ENCODE assay signal across 1 cellular context in genomic region chr15:56251315-56252091, GRCh38.
TF ChIP-seq lines count a peak whose summit lies in the region.

No MANE protein-coding gene starts in this region.

TF ChIP-seq in K562, 482 proteins besides CTCF, POLR2A, EP300 and RAD21 (continued from another document and continues in another):
- TF ChIP-seq MYC (IDR thresholded peaks at IDR 0.05; ENCODE audit: low read depth, low read length) (peak; percentile 13; the same call in 1 of the 2 replicates), MYC (CRISPR knock-in tag; IDR thresholded peaks at IDR 0.05; ENCODE audit: borderline replicate concordance, low read depth) (no peak), CBFB (CRISPR knock-in tag; IDR thresholded peaks at IDR 0.05) (no peak), NFE2 (IDR thresholded peaks at IDR 0.05; ENCODE audit: low read depth) (peak; percentile 96), CGGBP1 (CRISPR knock-in tag; IDR thresholded peaks at IDR 0.05) (no peak), NFE2L1 (tag; IDR thresholded peaks at IDR 0.05; ENCODE audit: borderline replicate concordance, low read depth) (peak; percentile 27; the same call in 1 of the 2 replicates), KDM1A (IDR thresholded peaks at IDR 0.05) (peak; percentile 86 to 92), ARID3A (IDR thresholded peaks at IDR 0.05; ENCODE audit: borderline replicate concordance, low read depth, low read length) (peak; percentile 61; the same call in 1 of the 2 replicates), FOXK2 (conservative IDR thresholded peaks at IDR 0.05 in 1 of 2, IDR thresholded peaks at IDR 0.05 in 1 of 2; ENCODE audit: low read depth in 2 of 2) (peak; percentile 89), EWSR1 (IDR thresholded peaks at IDR 0.05; ENCODE audit: borderline replicate concordance, low read depth, partially characterized antibody) (no peak), TAL1 (IDR thresholded peaks at IDR 0.05) (peak; percentile 62), USF2 (CRISPR knock-in tag; IDR thresholded peaks at IDR 0.05) (no peak), FOSL1 (tag; conservative IDR thresholded peaks at IDR 0.05) (peak; percentile 81), MEIS2 (IDR thresholded peaks at IDR 0.05; ENCODE audit: partially characterized antibody) (peak; percentile 98), PHF21A (IDR thresholded peaks at IDR 0.05; ENCODE audit: borderline replicate concordance, low read depth) (peak; percentile 37; the same call in 1 of the 2 replicates), MTA2 (IDR thresholded peaks at IDR 0.05; ENCODE audit: low read depth) (peak; percentile 48; the same call in 1 of the 2 replicates), HMGN3 (IDR thresholded peaks at IDR 0.05; ENCODE audit: borderline replicate concordance, extremely low read depth, insufficient read length, low read depth, low read length) (peak; percentile 50), ZNF699 (CRISPR knock-in tag; IDR thresholded peaks at IDR 0.05; ENCODE audit: insufficient replicate concordance) (no peak), E2F1 (CRISPR knock-in tag; IDR thresholded peaks at IDR 0.05) (no peak), YY1 (IDR thresholded peaks at IDR 0.05; ENCODE audit: borderline replicate concordance in 1 of 3, control insufficient read depth in 1 of 3, extremely low read depth in 1 of 3, insufficient read depth in 3 of 3, insufficient read length in 1 of 3, insufficient replicate concordance in 2 of 3, low read depth in 1 of 3, low read length in 2 of 3) (no peak), ATF7 (IDR thresholded peaks at IDR 0.05) (peak; percentile 59; the same call in 1 of the 2 replicates), ZBTB2 (IDR thresholded peaks at IDR 0.05) (peak; percentile 63; the same call in 1 of the 2 replicates), CTCFL (IDR thresholded peaks at IDR 0.05; ENCODE audit: borderline replicate concordance, insufficient read depth, low read depth, low read length, poor library complexity, severe bottlenecking) (no peak), SOX6 (IDR thresholded peaks at IDR 0.05) (peak; percentile 90), RCOR1 (IDR thresholded peaks at IDR 0.05; ENCODE audit: borderline replicate concordance in 1 of 2, low read depth in 2 of 2, low read length in 2 of 2) (peak; percentile 33 to 96; a peak in 3 of 4 replicates), TBL1XR1 (IDR thresholded peaks at IDR 0.05; ENCODE audit: low read length in 2 of 2) (peak in 1 of 2 experiments; percentile 86; a peak in 2 of 4 replicates), ZBED1 (IDR thresholded peaks at IDR 0.05) (no peak), ATF6 (CRISPR knock-in tag; IDR thresholded peaks at IDR 0.05) (no peak), ELF1 (tag; IDR thresholded peaks at IDR 0.05) (peak; percentile 50; the same call in 1 of the 2 replicates), ZNF609 (CRISPR knock-in tag; IDR thresholded peaks at IDR 0.05; ENCODE audit: borderline replicate concordance) (no peak), ID3 (CRISPR knock-in tag; IDR thresholded peaks at IDR 0.05) (no peak), ID3 (tag; IDR thresholded peaks at IDR 0.05) (peak; percentile 62; the same call in 1 of the 2 replicates), ESRRA (IDR thresholded peaks at IDR 0.05; ENCODE audit: borderline replicate concordance, low read depth) (peak; percentile 54; the same call in 1 of the 2 replicates), RBM15 (IDR thresholded peaks at IDR 0.05; ENCODE audit: insufficient read depth, low read length) (no peak)
